9 cellular contexts compared by ENCODE assay signal in genomic region chr7:27774717-27775328, GRCh38. TPM values are rescaled to one million over a fixed set of nuclear protein-coding genes. Genes with fewer than 3 reads are reported as not detected.
DNase-seq lines count a peak whose midpoint lies in the region; ATAC-seq and TF ChIP-seq lines count a peak whose summit lies in the region.
"Had no signal": no experiment of that assay in that cellular context is flagged by ENCODE, and none has a peak within 500 bp of the region (broad histone marks: within the 10 kb centered on the region; RNA-seq: fewer than 3 reads in every experiment).

No MANE protein-coding gene starts in this region.

- H3K36me3 Mint-ChIP-seq in activated CD4-positive, alpha-beta memory T cell treated with anti-CD3 and anti-CD28 coated beads, Interleukin-2, amount 10 ng/mL, durations not matched to agents 7 days and 5 days (ENCODE audit: low read depth): peaks cover 24% of the 10 kb centered on the region

- H3K27me3 Mint-ChIP-seq in activated CD4-positive, alpha-beta memory T cell treated with anti-CD3 and anti-CD28 coated beads, Interleukin-2, amount 10 ng/mL, durations not matched to agents 7 days and 5 days: no peaks in the 10 kb centered on the region

- in situ Hi-C loops in HAP-1 (cut with MboI; ENCODE audit: low sequenced_read_pairs): loop anchor here (5.0 to 25.0 kb wide), 2 partner anchors 237 to 583 kb away; no protein-coding TSS in a partner anchor

- H3K27me3 ChIP-seq in HAP-1 (ENCODE audit: low read depth) (no peaks in the 10 kb centered on the region), kidney epithelial cell (ENCODE audit: control insufficient read depth, insufficient read depth, low read length) (no peaks in the 10 kb centered on the region), MG63 (no peaks in the 10 kb centered on the region)
- H3K27me3 ChIP-seq: neutrophil had no signal

- CTCF ChIA-PET in activated CD4-positive, alpha-beta memory T cell treated with anti-CD3 and anti-CD28 coated beads, Interleukin-2, amount 10 ng/mL, durations not matched to agents 7 days and 5 days (lab: Charles Lee): interaction anchor here (0.7 to 2.8 kb wide), 9 partner anchors 9 to 579 kb away, joined by 3 to 15 read pairs (median 5); no protein-coding TSS in a partner anchor

- no peak overlapping the region for H3K4me3 Mint-ChIP-seq in activated CD4-positive, alpha-beta memory T cell treated with anti-CD3 and anti-CD28 coated beads, Interleukin-2, amount 10 ng/mL, durations not matched to agents 7 days and 5 days

- H3K9me3 Mint-ChIP-seq in activated CD4-positive, alpha-beta memory T cell treated with anti-CD3 and anti-CD28 coated beads, Interleukin-2, amount 10 ng/mL, durations not matched to agents 7 days and 5 days: no peaks in the 10 kb centered on the region

- H3K36me3 ChIP-seq in HAP-1 (replicated peaks) (no peaks in the 10 kb centered on the region), kidney epithelial cell (ENCODE audit: control insufficient read depth, insufficient read depth, low read length) (peaks cover 1% of the 10 kb centered on the region), MG63 (peaks cover 2% of the 10 kb centered on the region; the same call in 1 of the 2 replicates)

- peak; percentile 91 for TF ChIP-seq CTCF in VCaP (conservative IDR thresholded peaks at IDR 0.05)
- peak; percentile 52 for TF ChIP-seq CTCF in kidney epithelial cell (IDR thresholded peaks at IDR 0.05; ENCODE audit: insufficient read depth, low read length, poor library complexity, severe bottlenecking)

- POLR2A ChIA-PET in activated CD4-positive, alpha-beta memory T cell treated with anti-CD3 and anti-CD28 coated beads, Interleukin-2, amount 10 ng/mL, durations not matched to agents 7 days and 5 days (lab: Charles Lee): no interaction called here

- no peak for ATAC-seq in HG02798 (IDR thresholded peaks at IDR 0.05; ENCODE audit: poor library complexity, unreplicated experiment)

- no peak overlapping the region for H3K27ac Mint-ChIP-seq in activated CD4-positive, alpha-beta memory T cell treated with anti-CD3 and anti-CD28 coated beads, Interleukin-2, amount 10 ng/mL, durations not matched to agents 7 days and 5 days

- DNase-seq in A172 (ENCODE audit: low spot score): peak; percentile 32
- peak; percentile 18 to 51 for DNase-seq in HAP-1 (ENCODE audit: low spot score in 2 of 2)
- DNase-seq in kidney epithelial cell (ENCODE audit: low read depth): no peak
- no peak for DNase-seq in COR-L47 (lab: John Stamatoyannopoulos, UW)
- no peak for DNase-seq in MG63
- no peak for DNase-seq in activated CD4-positive, alpha-beta memory T cell treated with anti-CD3 and anti-CD28 coated beads, Interleukin-2, amount 10 ng/mL, durations not matched to agents 7 days and 5 days

- H3K4me1 ChIP-seq in HAP-1: peaks cover 4% of the 10 kb centered on the region; the same call in 1 of the 2 replicates

- H3K27ac ChIP-seq in VCaP: no peak overlapping the region

- no peaks in the 10 kb centered on the region for H3K4me1 Mint-ChIP-seq in activated CD4-positive, alpha-beta memory T cell treated with anti-CD3 and anti-CD28 coated beads, Interleukin-2, amount 10 ng/mL, durations not matched to agents 7 days and 5 days

- no peak overlapping the region for H3K4me3 ChIP-seq in HAP-1
- H3K4me3 ChIP-seq in kidney epithelial cell (ENCODE audit: low read depth, low read length): no peak overlapping the region
- no peak overlapping the region for H3K4me3 ChIP-seq in MG63

- H3K9me3 ChIP-seq in HAP-1: no peaks in the 10 kb centered on the region
- H3K9me3 ChIP-seq in MG63: no peaks in the 10 kb centered on the region
- H3K9me3 ChIP-seq: neutrophil had no signal

RNA-seq across cellular contexts. Expression of gene TAX1BP1, which starts 34.9 kb away (rescaled TPM):
- 159 and 174 TPM in 2 replicates for total RNA-seq in A172 (2014; rRNA removed; shearing (Covaris generic))
- total RNA-seq in kidney epithelial cell: 83.6 and 98.7 TPM in 2 replicates
- 18.6 and 27.3 TPM in 2 replicates for total RNA-seq in MG63 (2014; rRNA removed; shearing (Covaris generic); ENCODE audit: low replicate concordance)
- total RNA-seq in activated CD4-positive, alpha-beta memory T cell treated with anti-CD3 and anti-CD28 coated beads, Interleukin-2, amount 10 ng/mL, durations not matched to agents 7 days and 5 days: 10 to 100 TPM; 76.5 to 80.0 TPM

Comparison
In these comparisons a context has a peak if more than half of its experiments do, and no peak if none do; other contexts are left out.
1. DNase-seq: peak in A172 (single experiment) and HAP-1 (2 of 2); none in kidney epithelial cell (single experiment), COR-L47 (single experiment), MG63 (single experiment) and activated CD4-positive, alpha-beta memory T cell treated with anti-CD3 and anti-CD28 coated beads, Interleukin-2, amount 10 ng/mL, durations not matched to agents 7 days and 5 days (single experiment).